33 cellular contexts compared by ENCODE assay signal in the genomic region with DNA sequence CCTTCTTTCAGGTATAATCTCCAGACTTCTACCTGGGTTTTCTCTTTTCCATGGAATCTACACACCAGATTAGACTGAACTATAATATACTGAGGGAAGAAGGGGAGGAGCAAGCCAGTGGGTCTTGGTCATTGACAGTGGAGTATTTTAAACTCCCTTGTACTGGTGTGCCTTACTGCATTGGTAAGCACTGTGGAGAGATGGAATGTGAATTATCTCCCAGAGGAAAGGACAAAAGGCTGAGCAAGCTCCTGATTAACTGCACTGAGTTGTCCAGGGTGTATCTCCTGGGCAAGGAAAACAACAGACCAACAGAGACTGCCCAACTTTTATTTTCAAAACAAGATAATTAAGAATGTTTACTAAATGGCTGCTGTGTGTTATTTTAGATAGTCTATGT. TPM values are rescaled to one million over a fixed set of nuclear protein-coding genes. Genes with fewer than 3 reads are reported as not detected.
DNase-seq lines count a peak whose midpoint lies in the region; ATAC-seq and TF ChIP-seq lines count a peak whose summit lies in the region.
"Had no signal": no experiment of that assay in that cellular context is flagged by ENCODE, and none has a peak within 500 bp of the region (broad histone marks: within the 10 kb centered on the region; RNA-seq: fewer than 3 reads in every experiment).

No MANE protein-coding gene starts in this region.

- no peak overlapping the region for H2BK15ac ChIP-seq in neuronal stem cell (ENCODE audit: low read length)

- H3K14ac ChIP-seq in neuronal stem cell (ENCODE audit: low read length): no peak overlapping the region

- H2BK5ac ChIP-seq in neuronal stem cell (ENCODE audit: low read length): no peak overlapping the region

- DNase-seq in Right ventricle myocardium superior: no peak
- no peak for DNase-seq in right atrium auricular region (ENCODE audit: low spot score)
- DNase-seq in left cardiac atrium: no peak
- peak; percentile 12 for DNase-seq in neuronal stem cell (ENCODE audit: low spot score)
- DNase-seq in islet precursor cell: no peak
- no peak for DNase-seq in SIG-M5 (lab: John Stamatoyannopoulos, UW)
- no peak for DNase-seq in HuH-7.5 (ENCODE audit: low spot score)
- DNase-seq: activated CD8-positive, alpha-beta memory T cell treated with anti-CD3 and anti-CD28 coated beads, Interleukin-2, amount 10 ng/mL, durations not matched to agents 7 days and 5 days; activated gamma-delta T cell; activated naive CD8-positive, alpha-beta T cell treated with anti-CD3 and anti-CD28 coated beads for 36 hours; activated T-cell treated with anti-CD3 and anti-CD28 coated beads, Interleukin-2, amount 50 U/mL, for 4 hours; central memory CD4-positive, alpha-beta T cell; DND-41; erythroblast; foreskin fibroblast; GF-D8; head of caudate nucleus; kidney; NCI-H1092 treated with DMSO at 0.1 percent for 48 hours; NCI-H187 treated with DMSO at 0.1 percent for 48 hours; NCI-H2171; posterior cingulate gyrus; right lobe of liver; RPMI8226; stimulated activated CD4-positive, alpha-beta T cell treated with anti-CD3 and anti-CD28 coated beads, Interleukin-4, amount 100 ng/mL, for 24 hours; substantia nigra had no signal

- no peak overlapping the region for H2BK12ac ChIP-seq in neuronal stem cell (ENCODE audit: low read length)

- H3K4me3 ChIP-seq in right atrium auricular region (no peak overlapping the region), neuronal stem cell (ENCODE audit: low read length in 2 of 2) (no peak overlapping the region)
- H3K4me3 ChIP-seq: ascending aorta, HAP-1, right lobe of liver had no signal

- H3K27me3 ChIP-seq in right atrium auricular region (no peaks in the 10 kb centered on the region), neuronal stem cell (ENCODE audit: control insufficient read depth in 3 of 3, insufficient read depth in 3 of 3, low read depth in 1 of 3, low read length in 3 of 3) (no peaks in the 10 kb centered on the region)
- H3K27me3 ChIP-seq: ascending aorta, right lobe of liver had no signal

- no peaks in the 10 kb centered on the region for H3K36me3 ChIP-seq in right atrium auricular region
- H3K36me3 ChIP-seq in neuronal stem cell (replicated peaks in 1 of 2; ENCODE audit: control insufficient read depth in 2 of 2, insufficient read depth in 2 of 2, low read length in 2 of 2): no peaks in the 10 kb centered on the region
- H3K36me3 ChIP-seq: ascending aorta, HAP-1, right lobe of liver had no signal

- no peak overlapping the region for H3K4me2 ChIP-seq in neuronal stem cell (ENCODE audit: insufficient read depth, low read length, poor library complexity, severe bottlenecking)

- H3K23ac ChIP-seq in neuronal stem cell (ENCODE audit: low read depth, low read length, poor library complexity): no peak overlapping the region

- no peak overlapping the region for H4K8ac ChIP-seq in neuronal stem cell (ENCODE audit: low read depth, low read length)

- H3K9ac ChIP-seq in neuronal stem cell (ENCODE audit: low read depth, low read length, poor library complexity): no peak overlapping the region

- no peak overlapping the region for H2BK120ac ChIP-seq in neuronal stem cell (ENCODE audit: low read depth, low read length)

- H3K4me1 ChIP-seq in right atrium auricular region: peaks cover 0 to 15% of the 10 kb centered on the region in 2 donors
- no peaks in the 10 kb centered on the region for H3K4me1 ChIP-seq in neuronal stem cell (ENCODE audit: control insufficient read depth in 2 of 2, insufficient read depth in 1 of 2, low read depth in 1 of 2, low read length in 2 of 2)
- H3K4me1 ChIP-seq: HAP-1 had no signal

- H4K91ac ChIP-seq in neuronal stem cell (ENCODE audit: low read depth, low read length, poor library complexity): no peak overlapping the region

- H2AFZ ChIP-seq in neuronal stem cell (ENCODE audit: low read length): no peak overlapping the region

- H3K27ac ChIP-seq in right atrium auricular region (no peak overlapping the region), neuronal stem cell (replicated peaks; ENCODE audit: low read length) (no peak overlapping the region)
- H3K27ac ChIP-seq: ascending aorta, right lobe of liver had no signal

- H3K79me1 ChIP-seq in neuronal stem cell (ENCODE audit: low read depth, low read length): no peaks in the 10 kb centered on the region

- intact Hi-C loops in Right ventricle myocardium superior (cut with DNase I) (no loop called here), left cardiac atrium (cut with DNase I) (no loop called here)

- no peak overlapping the region for H2AK5ac ChIP-seq in neuronal stem cell (ENCODE audit: low read depth, low read length)

- peaks cover 0 to 9% of the 10 kb centered on the region in 2 donors for H3K9me3 ChIP-seq in right atrium auricular region
- no peaks in the 10 kb centered on the region for H3K9me3 ChIP-seq in neuronal stem cell (replicated peaks in 1 of 2; ENCODE audit: control insufficient read depth in 2 of 2, insufficient read depth in 1 of 2, low read depth in 1 of 2, low read length in 2 of 2)
- H3K9me3 ChIP-seq: ascending aorta, HAP-1 had no signal

- no peak overlapping the region for H3K4ac ChIP-seq in neuronal stem cell (ENCODE audit: low read length)

- no peak for TF ChIP-seq CTCF in right atrium auricular region (IDR thresholded peaks at IDR 0.05)

- ATAC-seq in Right ventricle myocardium superior (ENCODE audit: poor library complexity) (peak; percentile 32), left cardiac atrium (peak; percentile 49 to 69), HG02610 (IDR thresholded peaks at IDR 0.05; ENCODE audit: unreplicated experiment) (no peak)
- ATAC-seq: activated CD8-positive, alpha-beta memory T cell treated with anti-CD3 and anti-CD28 coated beads, Interleukin-2, amount 10 ng/mL, durations not matched to agents 7 days and 5 days; activated T-cell treated with anti-CD3 and anti-CD28 coated beads, Interleukin-2, amount 50 U/mL, for 4 hours; right lobe of liver had no signal

- H3K18ac ChIP-seq in neuronal stem cell (ENCODE audit: low read length): no peak overlapping the region

RNA-seq across cellular contexts. Expression of a gene that starts 29.8 kb away (rescaled TPM):
- total RNA-seq in Right ventricle myocardium superior (not detected), right atrium auricular region (not detected), left cardiac atrium (not detected)
- 0.03 TPM for polyA plus RNA-seq in neuronal stem cell (2013, experiment 1 of 2)
- polyA plus RNA-seq in neuronal stem cell (2013, experiment 2 of 2): 0.11 TPM
- total RNA-seq: A172; activated CD8-positive, alpha-beta memory T cell treated with anti-CD3 and anti-CD28 coated beads, Interleukin-2, amount 10 ng/mL, durations not matched to agents 7 days and 5 days; activated naive CD8-positive, alpha-beta T cell treated with anti-CD3 and anti-CD28 coated beads for 36 hours; activated T-cell treated with anti-CD3 and anti-CD28 coated beads, Interleukin-2, amount 50 U/mL, for 4 hours; ascending aorta; kidney; lung microvascular endothelial cell; NCI-H460; right lobe of liver had no signal
- polyA plus RNA-seq: IgD-negative memory B cell had no signal
